7 cellular contexts compared by ENCODE assay signal in the genomic region with DNA sequence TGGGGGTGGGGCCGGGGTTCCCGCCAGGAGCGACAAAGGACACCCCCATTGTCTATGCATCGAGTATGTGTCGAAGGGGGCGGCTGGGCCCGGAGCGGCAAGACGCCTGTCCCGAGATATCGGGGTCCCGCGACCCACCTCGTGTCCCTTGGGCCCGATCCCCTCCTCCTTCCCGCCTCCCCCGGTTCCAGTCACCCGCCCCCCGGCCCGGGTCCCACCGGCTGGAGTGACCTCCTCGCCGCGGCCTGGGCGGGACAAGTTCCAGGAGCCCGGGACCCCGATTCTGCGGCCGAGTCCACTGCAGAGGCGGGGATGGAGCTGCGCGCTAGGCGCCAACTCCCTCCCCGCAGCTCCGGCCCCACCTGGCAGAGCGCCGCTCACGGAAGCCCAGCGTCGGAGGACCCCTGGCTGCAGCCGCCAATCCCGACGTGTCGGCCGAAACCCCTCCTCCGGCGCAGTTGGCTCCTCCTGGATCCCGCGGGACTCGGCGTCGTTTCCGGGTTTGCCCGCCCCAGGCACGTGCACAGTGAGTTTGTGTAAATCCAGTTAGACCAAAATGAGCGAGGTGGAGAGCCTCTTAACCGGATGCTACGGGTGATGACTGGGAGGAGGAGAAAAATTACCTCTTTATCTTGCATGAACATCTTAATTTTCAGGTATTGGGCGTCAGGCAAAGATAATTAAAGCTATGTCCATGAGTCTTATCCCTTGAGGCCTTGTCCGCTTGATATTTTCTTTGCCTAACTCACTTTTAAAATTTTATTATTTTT.
DNase-seq lines count a peak whose midpoint lies in the region; FAIRE-seq and TF ChIP-seq lines count a peak whose summit lies in the region.

A gene (minus strand): TSS at position 434 of the 770 bp plus-strand sequence. CDS start 493 bp downstream, outside the sequence.

- H4K20me1 ChIP-seq in OCI-LY1 (ENCODE audit: insufficient read depth, low read length), result no peaks in the 10 kb centered on the region

- FAIRE-seq in GM18507 (lab: Jason Lieb, UNC), result peak; percentile 77

- H3K9me3 ChIP-seq in OCI-LY1 (ENCODE audit: low read length), result no peaks in the 10 kb centered on the region

- H3K4me1 ChIP-seq in OCI-LY1 (ENCODE audit: insufficient read depth, low read length, severe bottlenecking), result peaks cover 39% of the 10 kb centered on the region

- DNase-seq in GM18507 (ENCODE audit: extremely low spot score, insufficient read length, low read depth), result peak; percentile 78
- peak; percentile 92 for DNase-seq in HK-2 (ENCODE audit: unreplicated experiment)
- DNase-seq in activated T-cell treated with anti-CD3 and anti-CD28 coated beads for 1 hour (ENCODE audit: low read depth), result peak; percentile 71
- DNase-seq in epidermal melanocyte (ENCODE audit: insufficient read length, low spot score), result peak; percentile 77
- DNase-seq in midbrain (lab: John Stamatoyannopoulos, UW), result peak; percentile 71
- peak; percentile 64 to 67 for DNase-seq in stimulated activated CD8-positive, alpha-beta memory T cell treated with anti-CD3 and anti-CD28 coated beads, Interleukin-2, amount 100 ng/mL, for 1 hour (ENCODE audit: low read depth in 2 of 2)

- TF ChIP-seq CTCF in OCI-LY1 (IDR thresholded peaks at IDR 0.05; ENCODE audit: low read length), result no peak

- no peak within 1 kb of the TSS for H2AFZ ChIP-seq in OCI-LY1 (ENCODE audit: low read length)

- no peaks in the 10 kb centered on the region for H3K27me3 ChIP-seq in OCI-LY1 (ENCODE audit: insufficient read depth, low read length)

- no peaks in the 10 kb centered on the region for H3K9me2 ChIP-seq in OCI-LY1 (ENCODE audit: low read depth, low read length)

- H3K4me3 ChIP-seq in OCI-LY1 (ENCODE audit: low read depth, low read length, poor library complexity, severe bottlenecking), result peak within 1 kb of the TSS; percentile 72

- peaks cover 13% of the 10 kb centered on the region; the same call in 1 of the 2 replicates for H3K79me2 ChIP-seq in OCI-LY1 (ENCODE audit: insufficient read depth, low read length)

- peaks cover 4% of the 10 kb centered on the region; the same call in 1 of the 2 replicates for H3F3A ChIP-seq in OCI-LY1 (ENCODE audit: insufficient read depth, low read length)

- peak within 1 kb of the TSS; percentile 91 for H3K9ac ChIP-seq in OCI-LY1 (ENCODE audit: low read length)

- peak within 1 kb of the TSS; percentile 66 for H3K4me2 ChIP-seq in OCI-LY1 (ENCODE audit: low read length)

- H3K36me3 ChIP-seq in OCI-LY1 (ENCODE audit: insufficient read depth, low read length), result peaks cover 5% of the 10 kb centered on the region; the same call in 1 of the 2 replicates

- H3K27ac ChIP-seq in OCI-LY1 (ENCODE audit: low read depth, low read length, poor library complexity, severe bottlenecking), result peak within 1 kb of the TSS; percentile 88

Comparison
In these comparisons a context has a peak if more than half of its experiments do, and no peak if none do; other contexts are left out.
1. Peak in every context shown above with its lines: DNase-seq, H3K4me3 ChIP-seq and H3K27ac ChIP-seq.